Comparison of ENCODE assay signal across 1 cellular context in the genomic region with DNA sequence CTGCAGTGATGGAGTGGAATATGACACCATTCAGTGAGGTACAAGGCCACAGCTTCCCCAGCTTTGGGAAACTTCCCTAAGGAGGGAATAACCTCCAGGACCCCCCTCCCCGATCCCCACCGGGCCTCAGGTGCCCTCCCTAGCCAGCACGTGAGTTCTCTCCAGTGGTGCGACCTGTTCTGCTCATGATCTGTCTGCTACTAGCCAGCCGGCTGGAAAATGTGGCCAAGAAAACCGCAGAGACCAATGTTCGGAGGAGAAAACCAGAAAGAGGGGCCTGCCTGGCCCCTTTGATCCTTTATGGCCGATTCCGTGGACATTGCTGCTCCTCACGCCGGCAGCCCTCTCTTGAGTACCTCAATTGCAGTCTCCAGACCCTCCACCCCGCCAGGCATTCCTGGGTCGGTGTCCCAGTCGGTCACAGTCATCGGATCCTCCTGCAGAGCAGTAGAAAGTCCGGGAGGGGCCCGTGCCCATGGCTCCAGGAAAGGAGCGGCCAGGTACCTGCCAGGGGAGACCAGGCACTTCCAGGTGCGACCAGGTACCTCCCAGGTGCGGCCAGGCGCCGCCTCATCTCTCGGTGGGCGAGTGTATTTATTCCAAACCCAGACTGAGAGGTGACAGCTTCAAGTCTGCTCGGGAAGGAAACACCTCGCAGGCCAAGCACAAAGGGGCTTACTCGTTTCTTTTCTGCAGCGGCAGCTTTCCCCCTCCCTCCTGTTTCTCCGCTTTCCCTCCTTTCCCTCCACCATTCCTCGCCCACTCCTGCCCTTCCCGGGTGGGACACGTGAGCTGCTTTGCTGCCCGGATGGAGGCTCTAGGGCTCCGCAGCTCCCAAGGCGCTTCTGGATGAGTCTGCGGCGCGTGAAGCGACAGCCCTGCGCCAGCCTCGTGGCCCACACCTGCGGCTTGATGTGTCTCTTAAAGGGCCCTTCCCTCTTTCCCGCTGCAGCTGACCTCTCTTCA.
TF ChIP-seq lines count a peak whose summit lies in the region.

No MANE protein-coding gene starts in this region.

TF ChIP-seq in HepG2, 621 proteins besides CTCF, POLR2A, EP300 and RAD21:
- TF ChIP-seq PHF21A (CRISPR knock-in tag; IDR thresholded peaks at IDR 0.05) (no peak), ZNF660 (CRISPR knock-in tag; IDR thresholded peaks at IDR 0.05; ENCODE audit: borderline replicate concordance, low read depth) (no peak), ZBTB44 (CRISPR knock-in tag; IDR thresholded peaks at IDR 0.05) (no peak), ZNF839 (CRISPR knock-in tag; IDR thresholded peaks at IDR 0.05; ENCODE audit: borderline replicate concordance) (no peak), SALL1 (CRISPR knock-in tag; IDR thresholded peaks at IDR 0.05) (0 out of 2 replicates have a peak, but pooled peaks have one; percentile 22), AGO2 (optimal IDR thresholded peaks at IDR 0.05; ENCODE audit: low read depth, low read length) (no peak), BCLAF1 (IDR thresholded peaks at IDR 0.05) (no peak), ZNF749 (CRISPR knock-in tag; IDR thresholded peaks at IDR 0.05; ENCODE audit: borderline replicate concordance) (no peak), ZNF614 (CRISPR knock-in tag; IDR thresholded peaks at IDR 0.05; ENCODE audit: borderline replicate concordance) (no peak), ZNF232 (CRISPR knock-in tag; IDR thresholded peaks at IDR 0.05; ENCODE audit: borderline replicate concordance) (no peak), TSC22D2 (CRISPR knock-in tag; IDR thresholded peaks at IDR 0.05; ENCODE audit: borderline replicate concordance) (no peak), JDP2 (CRISPR knock-in tag; IDR thresholded peaks at IDR 0.05; ENCODE audit: borderline replicate concordance) (no peak), ZNF687 (CRISPR knock-in tag; IDR thresholded peaks at IDR 0.05) (peak; percentile 41), MATR3 (CRISPR knock-in tag; IDR thresholded peaks at IDR 0.05) (no peak), NFIC (IDR thresholded peaks at IDR 0.05; ENCODE audit: low read length) (no peak), REXO4 (CRISPR knock-in tag; IDR thresholded peaks at IDR 0.05; ENCODE audit: borderline replicate concordance) (no peak), ZFP91 (CRISPR knock-in tag; IDR thresholded peaks at IDR 0.05; ENCODE audit: borderline replicate concordance) (peak; percentile 91), CAMTA2 (CRISPR knock-in tag; IDR thresholded peaks at IDR 0.05; ENCODE audit: borderline replicate concordance) (no peak), NKX3-1 (CRISPR knock-in tag; IDR thresholded peaks at IDR 0.05) (no peak), SRY (CRISPR knock-in tag; IDR thresholded peaks at IDR 0.05) (no peak), HNRNPK (IDR thresholded peaks at IDR 0.05; ENCODE audit: low read depth, low read length, poor library complexity, severe bottlenecking) (peak; percentile 44)
- TF ChIP-seq, protein P1, sequence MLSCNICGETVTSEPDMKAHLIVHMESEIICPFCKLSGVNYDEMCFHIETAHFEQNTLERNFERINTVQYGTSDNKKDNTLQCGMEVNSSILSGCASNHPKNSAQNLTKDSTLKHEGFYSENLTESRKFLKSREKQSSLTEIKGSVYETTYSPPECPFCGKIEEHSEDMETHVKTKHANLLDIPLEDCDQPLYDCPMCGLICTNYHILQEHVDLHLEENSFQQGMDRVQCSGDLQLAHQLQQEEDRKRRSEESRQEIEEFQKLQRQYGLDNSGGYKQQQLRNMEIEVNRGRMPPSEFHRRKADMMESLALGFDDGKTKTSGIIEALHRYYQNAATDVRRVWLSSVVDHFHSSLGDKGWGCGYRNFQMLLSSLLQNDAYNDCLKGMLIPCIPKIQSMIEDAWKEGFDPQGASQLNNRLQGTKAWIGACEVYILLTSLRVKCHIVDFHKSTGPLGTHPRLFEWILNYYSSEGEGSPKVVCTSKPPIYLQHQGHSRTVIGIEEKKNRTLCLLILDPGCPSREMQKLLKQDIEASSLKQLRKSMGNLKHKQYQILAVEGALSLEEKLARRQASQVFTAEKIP (CRISPR knock-in tag; IDR thresholded peaks at IDR 0.05; ENCODE audit: borderline replicate concordance) = no peak
